In the genomic region with DNA sequence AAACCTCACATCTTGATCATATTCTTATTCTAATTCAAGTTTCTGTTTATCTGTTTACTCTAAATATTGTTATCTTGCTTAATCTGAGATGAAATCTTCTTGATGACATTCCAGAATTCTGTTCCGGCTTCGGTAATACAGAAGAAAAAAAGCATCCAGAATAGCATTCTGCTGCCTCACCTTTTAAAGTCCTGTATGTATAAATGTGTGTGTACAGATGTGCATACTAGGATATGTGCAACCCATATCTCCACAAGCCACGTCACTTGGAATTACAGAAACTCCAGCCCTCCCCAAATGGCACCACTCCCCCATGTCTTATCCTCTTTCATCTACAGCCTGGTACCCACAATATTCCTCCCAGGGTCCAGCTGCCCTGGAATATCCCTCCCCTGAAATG, we compare ENCODE assay signal across 37 cellular contexts.
"Had no signal": no experiment of that assay in that cellular context is flagged by ENCODE, and none has a peak within 500 bp of the region (broad histone marks: within the 10 kb centered on the region; RNA-seq: fewer than 3 reads in every experiment).

No MANE protein-coding gene starts in this region.

- H3K9me3 ChIP-seq: adrenal gland, body of pancreas, breast epithelium had no signal

- FAIRE-seq: astrocyte, TTC549 had no signal

- H3K36me3 ChIP-seq: adrenal gland, brain microvascular endothelial cell, breast epithelium had no signal

- H3K27ac ChIP-seq: adrenal gland, body of pancreas, brain microvascular endothelial cell, breast epithelium, VCaP had no signal

- H3K4me3 Mint-ChIP-seq: activated B cell treated with CpG ODN at 0.5 μM for 24 hours; activated CD4-positive, alpha-beta memory T cell treated with anti-CD3 and anti-CD28 coated beads for 36 hours; activated CD4-positive, alpha-beta T cell treated with anti-CD3 and anti-CD28 coated beads, Interleukin-2, amount 10 ng/mL, durations not matched to agents 24 days and 14 days; activated CD8-positive, alpha-beta T cell treated with anti-CD3 and anti-CD28 coated beads for 36 hours; activated naive CD4-positive, alpha-beta T cell treated with anti-CD3 and anti-CD28 coated beads for 36 hours; activated naive CD8-positive, alpha-beta T cell treated with anti-CD3 and anti-CD28 coated beads, Interleukin-2, amount 10 ng/mL, durations not matched to agents 7 days and 5 days; activated T-cell treated with anti-CD3 and anti-CD28 coated beads, Interleukin-2, amount 50 U/mL, for 4 hours; activated T-cell treated with anti-CD3 and anti-CD28 coated beads, Interleukin-2, amount 50 U/mL, for 72 hours; activated T-helper 1 cell treated with anti-CD3 and anti-CD28 coated beads, Interleukin-12 subunit alpha, Interleukin-12 subunit beta, Interleukin-2, Interleukin-4 antibody, amounts not matched to agents 30 ng/mL and 10 ng/mL and 1 ng/mL, durations not matched to agents 14 hours and 24 hours and 36 hours; activated T-helper 17 cell treated with anti-CD3 and anti-CD28 coated beads, Interleukin-2, amount 50 U/mL, for 72 hours; T-helper 1 cell treated with Interleukin-12 subunit alpha and Interleukin-12 subunit beta and Interleukin-4 antibody, amounts not matched to agents 30 μg/mL and 1 μg/mL, for 36 hours; T-helper 2 cell treated with Interferon-gamma antibody and Interleukin-4, amounts not matched to agents 5 μg/mL and 100 μg/mL, for 36 hours had no signal

- H3K4me1 ChIP-seq: adrenal gland, body of pancreas, breast epithelium had no signal

- ATAC-seq: activated CD8-positive, alpha-beta T cell treated with anti-CD3 and anti-CD28 coated beads for 36 hours; activated naive CD4-positive, alpha-beta T cell treated with anti-CD3 and anti-CD28 coated beads, Interleukin-2, amount 50 U/mL, for 72 hours; activated T-cell treated with anti-CD3 and anti-CD28 coated beads, Interleukin-2, amount 50 U/mL, for 4 hours; activated T-cell treated with anti-CD3 and anti-CD28 coated beads, Interleukin-2, amount 50 U/mL, for 72 hours; activated T-helper 17 cell treated with anti-CD3 and anti-CD28 coated beads, Interleukin-2, amount 50 U/mL, for 72 hours; body of pancreas had no signal

- DNase-seq: activated B cell treated with CpG ODN at 0.5 μM for 24 hours; activated CD4-positive, alpha-beta memory T cell treated with anti-CD3 and anti-CD28 coated beads for 36 hours; activated CD4-positive, alpha-beta T cell treated with anti-CD3 and anti-CD28 coated beads for 4 hours; activated CD4-positive, alpha-beta T cell treated with anti-CD3 and anti-CD28 coated beads, Interleukin-2, amount 10 ng/mL, durations not matched to agents 24 days and 14 days; activated CD4-positive, alpha-beta T cell treated with anti-CD3 and anti-CD28 coated beads, Interleukin-2, amount 50 U/mL, for 1 hour; activated CD4-positive, alpha-beta T cell treated with anti-CD3 and anti-CD28 coated beads, Interleukin-2, amount 50 U/mL, for 4 hours; activated CD4-positive, CD25-positive, alpha-beta regulatory T cell treated with anti-CD3 and anti-CD28 coated beads, Interleukin-2, amount 50 U/mL, for 72 hours; activated CD8-positive, alpha-beta memory T cell treated with anti-CD3 and anti-CD28 coated beads, Interleukin-2, amount 50 U/mL, for 4 hours; activated CD8-positive, alpha-beta T cell treated with anti-CD3 and anti-CD28 coated beads for 36 hours; activated effector memory CD4-positive, alpha-beta T cell treated with anti-CD3 and anti-CD28 coated beads, Interleukin-2, amount 50 U/mL, for 16 hours; activated gamma-delta T cell treated with Interleukin-2 at 50 U/mL for 16 hours; activated naive CD4-positive, alpha-beta T cell; activated naive CD4-positive, alpha-beta T cell treated with anti-CD3 and anti-CD28 coated beads for 36 hours; activated naive CD4-positive, alpha-beta T cell treated with anti-CD3 and anti-CD28 coated beads, Interleukin-2, amount 50 U/mL, for 16 hours; activated naive CD8-positive, alpha-beta T cell treated with anti-CD3 and anti-CD28 coated beads, Interleukin-2, amount 10 ng/mL, durations not matched to agents 7 days and 5 days; activated T-cell treated with anti-CD3 and anti-CD28 coated beads for 4 hours; activated T-cell treated with anti-CD3 and anti-CD28 coated beads, Interleukin-2, amount 50 U/mL, for 1 hour; activated T-cell treated with anti-CD3 and anti-CD28 coated beads, Interleukin-2, amount 50 U/mL, for 4 hours; activated T-cell treated with anti-CD3 and anti-CD28 coated beads, Interleukin-2, amount 50 U/mL, for 72 hours; amniotic stem cell; aorta; body of pancreas; brain microvascular endothelial cell; central memory CD4-positive, alpha-beta T cell; T-helper 1 cell; T-helper 2 cell; T-helper 9 cell had no signal

- H3K27me3 Mint-ChIP-seq: activated B cell treated with CpG ODN at 0.5 μM for 24 hours had no signal

- H3K36me3 Mint-ChIP-seq: activated CD4-positive, alpha-beta memory T cell treated with anti-CD3 and anti-CD28 coated beads for 36 hours had no signal

- H3K9me3 Mint-ChIP-seq: activated B cell treated with CpG ODN at 0.5 μM for 24 hours; activated CD4-positive, alpha-beta memory T cell treated with anti-CD3 and anti-CD28 coated beads for 36 hours; activated CD4-positive, alpha-beta T cell treated with anti-CD3 and anti-CD28 coated beads, Interleukin-2, amount 10 ng/mL, durations not matched to agents 24 days and 14 days; activated CD8-positive, alpha-beta T cell treated with anti-CD3 and anti-CD28 coated beads for 36 hours; activated naive CD4-positive, alpha-beta T cell treated with anti-CD3 and anti-CD28 coated beads for 36 hours; activated naive CD4-positive, alpha-beta T cell treated with anti-CD3 and anti-CD28 coated beads, Interleukin-2, amount 50 U/mL, for 72 hours; activated T-cell treated with anti-CD3 and anti-CD28 coated beads, Interleukin-2, amount 50 U/mL, for 4 hours; activated T-cell treated with anti-CD3 and anti-CD28 coated beads, Interleukin-2, amount 50 U/mL, for 72 hours; activated T-helper 17 cell treated with anti-CD3 and anti-CD28 coated beads, Interleukin-2, amount 50 U/mL, for 72 hours; T-helper 1 cell treated with Interleukin-12 subunit alpha and Interleukin-12 subunit beta and Interleukin-4 antibody, amounts not matched to agents 30 μg/mL and 1 μg/mL, for 36 hours; T-helper 2 cell treated with Interferon-gamma antibody and Interleukin-4, amounts not matched to agents 5 μg/mL and 100 μg/mL, for 36 hours had no signal

- H3K27ac Mint-ChIP-seq: activated CD4-positive, alpha-beta memory T cell treated with anti-CD3 and anti-CD28 coated beads for 36 hours; activated CD4-positive, alpha-beta T cell treated with anti-CD3 and anti-CD28 coated beads, Interleukin-2, amount 10 ng/mL, durations not matched to agents 24 days and 14 days; activated CD8-positive, alpha-beta T cell treated with anti-CD3 and anti-CD28 coated beads for 36 hours; activated naive CD4-positive, alpha-beta T cell treated with anti-CD3 and anti-CD28 coated beads for 36 hours; activated naive CD4-positive, alpha-beta T cell treated with anti-CD3 and anti-CD28 coated beads, Interleukin-2, amount 50 U/mL, for 72 hours; activated naive CD8-positive, alpha-beta T cell treated with anti-CD3 and anti-CD28 coated beads, Interleukin-2, amount 10 ng/mL, durations not matched to agents 7 days and 5 days; activated T-cell treated with anti-CD3 and anti-CD28 coated beads, Interleukin-2, amount 50 U/mL, for 72 hours; activated T-helper 1 cell treated with anti-CD3 and anti-CD28 coated beads, Interleukin-12 subunit alpha, Interleukin-12 subunit beta, Interleukin-2, Interleukin-4 antibody, amounts not matched to agents 30 ng/mL and 10 ng/mL and 1 ng/mL, durations not matched to agents 14 hours and 24 hours and 36 hours; activated T-helper 17 cell treated with anti-CD3 and anti-CD28 coated beads, Interleukin-2, amount 50 U/mL, for 72 hours; T-helper 1 cell treated with Interleukin-12 subunit alpha and Interleukin-12 subunit beta and Interleukin-4 antibody, amounts not matched to agents 30 μg/mL and 1 μg/mL, for 36 hours; T-helper 2 cell treated with Interferon-gamma antibody and Interleukin-4, amounts not matched to agents 5 μg/mL and 100 μg/mL, for 36 hours had no signal

- H3K27me3 ChIP-seq: adrenal gland, body of pancreas, brain microvascular endothelial cell, breast epithelium had no signal

- H3K4me3 ChIP-seq: adrenal gland, body of pancreas, breast epithelium had no signal

- H3K4me1 Mint-ChIP-seq: activated CD4-positive, alpha-beta T cell treated with anti-CD3 and anti-CD28 coated beads, Interleukin-2, amount 10 ng/mL, durations not matched to agents 24 days and 14 days; activated T-helper 17 cell treated with anti-CD3 and anti-CD28 coated beads, Interleukin-2, amount 50 U/mL, for 72 hours had no signal
